ENCODE assay signal across 11 cellular contexts in genomic region chr12:70692681-70693288, GRCh38. TPM values are rescaled to one million over a fixed set of nuclear protein-coding genes. Genes with fewer than 3 reads are reported as not detected.
DNase-seq lines count a peak whose midpoint lies in the region; ATAC-seq and TF ChIP-seq lines count a peak whose summit lies in the region.
"Had no signal": no experiment of that assay in that cellular context is flagged by ENCODE, and none has a peak within 500 bp of the region (broad histone marks: within the 10 kb centered on the region; RNA-seq: fewer than 3 reads in every experiment).

No MANE protein-coding gene starts in this region.

- intact Hi-C loops in PC-3 (cut with micrococcal nuclease), result loop anchor here (1.0 to 5.0 kb wide), 2 partner anchors 45 to 102 kb away; no protein-coding TSS in a partner anchor

- TF ChIP-seq CTCF in PC-3 (conservative IDR thresholded peaks at IDR 0.05; ENCODE audit: low read depth, low read length) (peak; percentile 80), thoracic aorta (IDR thresholded peaks at IDR 0.05) (peak; percentile 43)

- H3K27ac ChIP-seq in PC-3 (ENCODE audit: low read length) (no peak overlapping the region), thoracic aorta (no peak overlapping the region)

- no peaks in the 10 kb centered on the region for H3K79me2 ChIP-seq in PC-3 (ENCODE audit: low read length)

- POLR2A ChIA-PET in PC-3 (lab: Charles Lee; ENCODE audit: unreplicated experiment), result no interaction called here

- no peak overlapping the region for H3K4me2 ChIP-seq in PC-3 (ENCODE audit: low read length)

- H3K4me3 ChIP-seq in PC-3 (ENCODE audit: low read length), result no peak overlapping the region
- H3K4me3 ChIP-seq in thoracic aorta, result no peak overlapping the region

- H3K36me3 ChIP-seq in PC-3 (ENCODE audit: low read depth, low read length) (no peaks in the 10 kb centered on the region), thoracic aorta (no peaks in the 10 kb centered on the region)

- no peak overlapping the region for H3K9ac ChIP-seq in PC-3 (ENCODE audit: low read length)

- ATAC-seq in PC-3 (peak; percentile 71), thoracic aorta (ENCODE audit: insufficient number of reproducible peaks, low FRiP score, low read depth) (no peak), HG03378 (IDR thresholded peaks at IDR 0.05; ENCODE audit: unreplicated experiment) (no peak)
- ATAC-seq: left cardiac atrium had no signal

- H2AFZ ChIP-seq in PC-3 (ENCODE audit: low read length), result no peak overlapping the region

- H4K20me1 ChIP-seq in PC-3 (ENCODE audit: low read length), result no peaks in the 10 kb centered on the region

- peaks cover 10% of the 10 kb centered on the region; the same call in 1 of the 2 replicates for H3K4me1 ChIP-seq in PC-3 (ENCODE audit: insufficient read depth, low read length)
- H3K4me1 ChIP-seq in thoracic aorta (ENCODE audit: control insufficient read depth in 1 of 2, low read depth in 2 of 2), result no peaks in the 10 kb centered on the region

- no peaks in the 10 kb centered on the region for H3K9me2 ChIP-seq in PC-3 (replicated peaks; ENCODE audit: low read length)

- H3F3A ChIP-seq in PC-3 (ENCODE audit: low read length, unreplicated experiment), result no peaks in the 10 kb centered on the region

- DNase-seq in NCI-H82 (lab: John Stamatoyannopoulos, UW), result peak; percentile 4
- DNase-seq in NCI-H82 treated with DMSO at 0.1 percent for 48 hours (lab: John Stamatoyannopoulos, UW; ENCODE audit: unreplicated experiment), result no peak
- DNase-seq in PC-3, result peak; percentile 58
- DNase-seq in fibroblast of peridontal ligament (ENCODE audit: extremely low read depth), result peak; percentile 52
- DNase-seq in thoracic aorta (ENCODE audit: low spot score), result no peak
- no peak for DNase-seq in putamen (ENCODE audit: low spot score)
- no peak for DNase-seq in T-helper 1 cell
- DNase-seq: C1 segment of cervical spinal cord; left cardiac atrium; stimulated activated naive CD4-positive, alpha-beta T cell treated with Interleukin-2 at 50 U/mL for 16 hours had no signal

- H3K27me3 ChIP-seq in PC-3 (ENCODE audit: low read length) (no peaks in the 10 kb centered on the region), thoracic aorta (replicated peaks; ENCODE audit: insufficient read depth) (no peaks in the 10 kb centered on the region)

- H3K9me3 ChIP-seq in PC-3 (ENCODE audit: low read length) (no peaks in the 10 kb centered on the region), thoracic aorta (no peaks in the 10 kb centered on the region)

- CTCF ChIA-PET in PC-3 (lab: Charles Lee), result interaction anchor here (0.6 kb wide), 1 partner anchor 86 kb away, joined by 3 read pairs; no protein-coding TSS in a partner anchor

- BruUV-seq in PC-3 (replicated peaks; lab: Mats Ljungman, UMichigan), result no TSS peak

RNA-seq across cellular contexts. Expression of gene PTPRB, which starts 55.6 kb away (rescaled TPM):
- total RNA-seq in PC-3 (2014; rRNA removed) (0.46 and 0.66 TPM in 2 replicates), thoracic aorta (10 to 100 TPM; 21.9 to 39.0 TPM)

Comparison
In these comparisons a context has a peak if more than half of its experiments do, and no peak if none do; other contexts are left out.
1. DNase-seq: peak in NCI-H82 (single experiment), PC-3 (single experiment) and fibroblast of peridontal ligament (single experiment); none in NCI-H82 treated with DMSO at 0.1 percent for 48 hours (single experiment), thoracic aorta (single experiment), putamen (single experiment) and T-helper 1 cell (0 of 5).
2. RNA of gene PTPRB, which starts 55.6 kb away (total RNA-seq): 21.9 to 39.0 TPM in thoracic aorta; 0.46 to 0.66 TPM in PC-3; every median in the first group is over 10 times any median in the second.